ENCODE assay signal across 17 cellular contexts in the genomic region with DNA sequence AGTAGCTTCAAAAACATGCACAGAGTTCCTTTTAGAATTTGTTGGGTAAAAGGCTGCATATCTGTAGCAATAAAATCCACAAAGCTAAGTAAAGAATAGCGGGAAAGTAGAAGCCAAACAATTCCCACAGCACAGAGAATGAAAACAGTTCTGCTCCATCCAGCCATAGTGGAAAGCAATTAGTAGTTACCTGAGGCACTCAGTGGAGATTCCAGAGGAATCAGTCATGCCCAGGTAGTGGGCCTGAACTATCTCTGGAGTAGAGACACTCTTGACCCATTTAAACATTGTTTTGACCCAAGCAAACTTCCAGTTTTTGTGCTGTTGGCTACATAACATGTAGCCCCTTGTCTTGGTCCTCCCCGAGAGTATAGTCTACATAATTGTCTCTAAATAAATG.
DNase-seq lines count a peak whose midpoint lies in the region; ATAC-seq, FAIRE-seq and TF ChIP-seq lines count a peak whose summit lies in the region.
"Had no signal": no experiment of that assay in that cellular context is flagged by ENCODE, and none has a peak within 500 bp of the region (broad histone marks: within the 10 kb centered on the region; RNA-seq: fewer than 3 reads in every experiment).

No MANE protein-coding gene starts in this region.

- no peak overlapping the region for H3K9ac ChIP-seq in HCT116 (ENCODE audit: low read length)
- H3K9ac ChIP-seq in keratinocyte (ENCODE audit: control insufficient read depth, extremely low read depth, insufficient read depth, low read length) = no peak overlapping the region
- H3K9ac ChIP-seq in kidney (ENCODE audit: low read length in 2 of 2) = no peak overlapping the region
- H3K9ac ChIP-seq: BLaER1 treated with 17β-estradiol and CSF1 and Interleukin-3, amounts not matched to agents 10 nM and 100 nM; GM23248 had no signal

- ATAC-seq in HCT116 = no peak
- ATAC-seq: CD8-positive, alpha-beta T cell; GM12878 had no signal

- no peak for TF ChIP-seq POLR2A in HCT116 (IDR thresholded peaks at IDR 0.05; ENCODE audit: borderline replicate concordance, extremely low read depth, insufficient read depth, insufficient read length)

- H3K4me3 ChIP-seq in HCT116 (replicated peaks in 1 of 2; ENCODE audit: low read depth in 1 of 2, low read length in 2 of 2) (no peak overlapping the region), bronchial epithelial cell (ENCODE audit: low read depth, low read length) (no peak overlapping the region), keratinocyte (ENCODE audit: control insufficient read depth in 2 of 3, extremely low read depth in 1 of 3, insufficient read depth in 2 of 3, low read depth in 1 of 3, low read length in 3 of 3) (no peak overlapping the region), kidney (ENCODE audit: low read length in 2 of 2) (no peak overlapping the region)
- H3K4me3 ChIP-seq: BLaER1 treated with 17β-estradiol and CSF1 and Interleukin-3, amounts not matched to agents 10 nM and 100 nM; GM12878; GM23248 had no signal

- no peak overlapping the region for H3K4me2 ChIP-seq in HCT116 (ENCODE audit: low read length)
- no peak overlapping the region for H3K4me2 ChIP-seq in keratinocyte (ENCODE audit: control insufficient read depth, extremely low read depth, insufficient read depth, low read depth, low read length)
- H3K4me2 ChIP-seq: BLaER1 treated with 17β-estradiol and CSF1 and Interleukin-3, amounts not matched to agents 10 nM and 100 nM had no signal

- DNase-seq in HCT116 (ENCODE audit: low read depth, low spot score) = no peak
- DNase-seq in bronchial epithelial cell (ENCODE audit: low read depth) = peak; percentile 19
- DNase-seq in keratinocyte (ENCODE audit: low read depth, low spot score) = no peak
- peak; percentile 49 for DNase-seq in renal cortical epithelial cell (ENCODE audit: low read depth)
- DNase-seq in NCI-H1436 treated with DMSO at 0.1 percent for 48 hours (lab: John Stamatoyannopoulos, UW) = no peak
- DNase-seq in kidney = no peak
- no peak for DNase-seq in ecto neural progenitor cell (ENCODE audit: low spot score)
- DNase-seq: Calu3; CD8-positive, alpha-beta T cell; DMS79 treated with DMSO at 0.1 percent for 48 hours; GF-D8; GM23248; HCEC 1CT; HFFc6 had no signal

- no peak for TF ChIP-seq RAD21 in HCT116 (IDR thresholded peaks at IDR 0.05; ENCODE audit: low read depth)

- H4K20me1 ChIP-seq in HCT116 (ENCODE audit: insufficient read depth) (no peaks in the 10 kb centered on the region), keratinocyte (ENCODE audit: control insufficient read depth, extremely low read depth, insufficient read depth, low read length) (no peaks in the 10 kb centered on the region)
- H4K20me1 ChIP-seq: BLaER1 treated with 17β-estradiol and CSF1 and Interleukin-3, amounts not matched to agents 10 nM and 100 nM had no signal

- TF ChIP-seq CTCF in HCT116 (IDR thresholded peaks at IDR 0.05 in 2 of 3, conservative IDR thresholded peaks at IDR 0.05 in 1 of 3; ENCODE audit: borderline replicate concordance in 1 of 3, insufficient read depth in 1 of 3, low read depth in 2 of 3, low read length in 2 of 3) = no peak
- TF ChIP-seq CTCF in bronchial epithelial cell (IDR thresholded peaks at IDR 0.05; ENCODE audit: insufficient read depth, low read length, severe bottlenecking) = no peak
- TF ChIP-seq CTCF in keratinocyte (optimal IDR thresholded peaks at IDR 0.05 in 1 of 3, IDR thresholded peaks at IDR 0.05 in 1 of 3, conservative IDR thresholded peaks at IDR 0.05 in 1 of 3; ENCODE audit: extremely low read depth in 1 of 3, insufficient read depth in 2 of 3, low read length in 3 of 3) = no peak
- no peak for TF ChIP-seq CTCF in kidney (IDR thresholded peaks at IDR 0.05; ENCODE audit: borderline replicate concordance, extremely low read depth, insufficient read depth)

- peaks cover 0 to 11% of the 10 kb centered on the region in 2 experiments; a peak in 2 of 4 replicates for H3K4me1 ChIP-seq in HCT116 (ENCODE audit: control insufficient read depth in 1 of 2, insufficient read depth in 2 of 2, low read length in 2 of 2)
- H3K4me1 ChIP-seq in keratinocyte (ENCODE audit: control insufficient read depth, extremely low read depth, insufficient read depth, low read length) = no peaks in the 10 kb centered on the region
- no peaks in the 10 kb centered on the region for H3K4me1 ChIP-seq in kidney (ENCODE audit: control insufficient read depth in 1 of 2, insufficient read depth in 1 of 2, low read depth in 1 of 2, low read length in 2 of 2)
- H3K4me1 ChIP-seq: BLaER1 treated with 17β-estradiol and CSF1 and Interleukin-3, amounts not matched to agents 10 nM and 100 nM had no signal

- H3K36me3 ChIP-seq in HCT116 (ENCODE audit: control insufficient read depth in 1 of 2, insufficient read depth in 2 of 2, low read length in 2 of 2) (no peaks in the 10 kb centered on the region), bronchial epithelial cell (ENCODE audit: control insufficient read depth, insufficient read depth, low read length) (no peaks in the 10 kb centered on the region), keratinocyte (ENCODE audit: control insufficient read depth in 2 of 2, extremely low read depth in 1 of 2, insufficient read depth in 2 of 2, low read length in 2 of 2) (no peaks in the 10 kb centered on the region), kidney (ENCODE audit: control insufficient read depth in 1 of 2, insufficient read depth in 2 of 2, low read length in 2 of 2) (no peaks in the 10 kb centered on the region)
- H3K36me3 ChIP-seq: BLaER1 treated with 17β-estradiol and CSF1 and Interleukin-3, amounts not matched to agents 10 nM and 100 nM had no signal

- FAIRE-seq in bronchial epithelial cell (lab: Jason Lieb, UNC) = no peak
- peak; percentile 26 for FAIRE-seq in keratinocyte (lab: Jason Lieb, UNC)
- no peak for FAIRE-seq in kidney (lab: Jason Lieb, UNC)
- FAIRE-seq: GM12878 had no signal

- CTCF ChIA-PET in HCT116 (lab: Charles Lee) = no interaction called here

- BruUV-seq in HCT116 (replicated peaks; lab: Mats Ljungman, UMichigan) = no TSS peak

- H3K79me2 ChIP-seq in HCT116 (ENCODE audit: insufficient read depth, low read length) (no peaks in the 10 kb centered on the region), keratinocyte (ENCODE audit: control insufficient read depth, insufficient read depth, low read length) (no peaks in the 10 kb centered on the region)

- no peaks in the 10 kb centered on the region for H3K9me1 ChIP-seq in keratinocyte (ENCODE audit: control insufficient read depth, extremely low read depth, insufficient read depth, low read length)

- POLR2A ChIA-PET in HCT116 (lab: Charles Lee) = no interaction called here

- dilution Hi-C loops in keratinocyte (cut with MboI; ENCODE audit: extremely low pct_ligation_motif_present, low sequenced_read_pairs) = no loop called here

- H3K9me2 ChIP-seq in HCT116 (ENCODE audit: insufficient read depth) = no peaks in the 10 kb centered on the region

- H3K27me3 ChIP-seq in HCT116 (ENCODE audit: insufficient read depth, low read length) (no peaks in the 10 kb centered on the region), bronchial epithelial cell (ENCODE audit: control insufficient read depth, insufficient read depth, low read length) (no peaks in the 10 kb centered on the region), keratinocyte (ENCODE audit: control insufficient read depth, extremely low read depth, insufficient read depth, low read length) (no peaks in the 10 kb centered on the region)
- H3K27me3 ChIP-seq: BLaER1 treated with 17β-estradiol and CSF1 and Interleukin-3, amounts not matched to agents 10 nM and 100 nM had no signal

- H3K27ac ChIP-seq in HCT116 (ENCODE audit: low read depth, low read length) (no peak overlapping the region), keratinocyte (ENCODE audit: control insufficient read depth, insufficient read depth, low read length) (no peak overlapping the region), kidney (ENCODE audit: low read depth in 2 of 2, low read length in 2 of 2) (no peak overlapping the region)
- H3K27ac ChIP-seq: BLaER1 treated with 17β-estradiol and CSF1 and Interleukin-3, amounts not matched to agents 10 nM and 100 nM; GM23248; HL-60 had no signal

- RAD21 ChIA-PET in HCT116 (lab: Charles Lee; ENCODE audit: low non-redundant PET in 1 of 2, low total read pairs in 2 of 2, uncharacterized antibody in 2 of 2, unreplicated experiment in 2 of 2) = no interaction called here

- H2AFZ ChIP-seq in HCT116 (ENCODE audit: low read depth, low read length, poor library complexity, severe bottlenecking) (peak overlapping the region; percentile 63), keratinocyte (ENCODE audit: control insufficient read depth, low read length) (no peak overlapping the region)
- H2AFZ ChIP-seq: GM23248 had no signal

- H3K9me3 ChIP-seq in HCT116 (ENCODE audit: control insufficient read depth in 1 of 2, insufficient read depth in 1 of 2, low read depth in 1 of 2, low read length in 2 of 2) = no peaks in the 10 kb centered on the region
- peaks cover 3% of the 10 kb centered on the region for H3K9me3 ChIP-seq in keratinocyte (ENCODE audit: control insufficient read depth, low read depth, low read length)
- no peaks in the 10 kb centered on the region for H3K9me3 ChIP-seq in kidney (ENCODE audit: control insufficient read depth in 1 of 2, low read length in 2 of 2)
- H3K9me3 ChIP-seq: BLaER1 treated with 17β-estradiol and CSF1 and Interleukin-3, amounts not matched to agents 10 nM and 100 nM had no signal

- intact Hi-C loops in HCT116 (cut with micrococcal nuclease) (no loop called here), kidney (cut with DNase I) (no loop called here)

TF ChIP-seq in HCT116, 20 proteins besides CTCF, POLR2A, EP300 and RAD21 (continues in another document):
- TF ChIP-seq SP1 (IDR thresholded peaks at IDR 0.05; ENCODE audit: low read depth) (no peak), JUND (IDR thresholded peaks at IDR 0.05) (no peak), EGR1 (IDR thresholded peaks at IDR 0.05; ENCODE audit: low read depth) (no peak), EZH2phosphoT487 (IDR thresholded peaks at IDR 0.05; ENCODE audit: borderline replicate concordance) (no peak), ZFX (IDR thresholded peaks at IDR 0.05) (no peak), TCF7L2 (IDR thresholded peaks at IDR 0.05; ENCODE audit: borderline replicate concordance, extremely low read depth, insufficient read depth, insufficient read length) (no peak), FOSL1 (IDR thresholded peaks at IDR 0.05; ENCODE audit: low read depth) (no peak), EZH2 (IDR thresholded peaks at IDR 0.05) (no peak)
- TF ChIP-seq, protein P1, sequence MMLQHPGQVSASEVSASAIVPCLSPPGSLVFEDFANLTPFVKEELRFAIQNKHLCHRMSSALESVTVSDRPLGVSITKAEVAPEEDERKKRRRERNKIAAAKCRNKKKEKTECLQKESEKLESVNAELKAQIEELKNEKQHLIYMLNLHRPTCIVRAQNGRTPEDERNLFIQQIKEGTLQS (IDR thresholded peaks at IDR 0.05) = no peak

Comparison
In these comparisons a context has a peak if more than half of its experiments do, and no peak if none do; other contexts are left out.
1. DNase-seq: peak in bronchial epithelial cell (single experiment) and renal cortical epithelial cell (single experiment); none in HCT116 (single experiment), keratinocyte (single experiment), NCI-H1436 treated with DMSO at 0.1 percent for 48 hours (single experiment), kidney (single experiment) and ecto neural progenitor cell (single experiment).